ENCODE assay signal across 13 cellular contexts in genomic region chr17:64004903-64005733, GRCh38. TPM values are rescaled to one million over a fixed set of nuclear protein-coding genes. Genes with fewer than 3 reads are reported as not detected.
A peak's percentile ranks its signal among the peaks of the same experiment; 100 is the strongest.
DNase-seq lines count a peak whose midpoint lies in the region; ATAC-seq and TF ChIP-seq lines count a peak whose summit lies in the region.
"Had no signal": no experiment of that assay in that cellular context is flagged by ENCODE, and none has a peak within 500 bp of the region (broad histone marks: within the 10 kb centered on the region; RNA-seq: fewer than 3 reads in every experiment).

No MANE protein-coding gene starts in this region.

- ATAC-seq in psoas muscle: no peak

- peak overlapping the region in 1 of 2 donors; percentile 26 for H3K9ac ChIP-seq in colonic mucosa (ENCODE audit: low read depth in 2 of 2, low read length in 2 of 2)

- H3K27ac ChIP-seq in colonic mucosa: no peak overlapping the region
- no peak overlapping the region for H3K27ac ChIP-seq in psoas muscle
- H3K27ac ChIP-seq: 22Rv1, ascending aorta had no signal

- peaks cover 3% of the 10 kb centered on the region for H3K4me1 ChIP-seq in colonic mucosa
- H3K4me1 ChIP-seq in psoas muscle: peaks cover 19% of the 10 kb centered on the region
- H3K4me1 ChIP-seq: ascending aorta had no signal

- H3K27me3 ChIP-seq in colonic mucosa (no peaks in the 10 kb centered on the region), psoas muscle (ENCODE audit: insufficient read depth in 3 of 3, low read length in 2 of 3) (peaks cover 0 to 2% (median 0%) of the 10 kb centered on the region in 3 donors)
- H3K27me3 ChIP-seq: ascending aorta had no signal

- intact Hi-C loops in colonic mucosa (cut with DNase I) (no loop called here), psoas muscle (cut with DNase I) (no loop called here)

- TF ChIP-seq CTCF in colonic mucosa (IDR thresholded peaks at IDR 0.05) (no peak), psoas muscle (IDR thresholded peaks at IDR 0.05) (no peak)

- DNase-seq in DMS153 (lab: John Stamatoyannopoulos, UW) (peak; percentile 21), DMS153 treated with DMSO at 0.1 percent for 48 hours (lab: John Stamatoyannopoulos, UW; ENCODE audit: unreplicated experiment) (no peak), GM03348 (ENCODE audit: low spot score) (peak; percentile 3), colonic mucosa (peak; percentile 14), psoas muscle (no peak), NCI-H2029 (lab: John Stamatoyannopoulos, UW) (no peak), NOMO-1 treated with dmso at 0.1 percent for 144 hours (lab: John Stamatoyannopoulos, UW; ENCODE audit: unreplicated experiment) (no peak), DMS53 treated with DMSO at 0.1 percent for 48 hours (lab: John Stamatoyannopoulos, UW; ENCODE audit: unreplicated experiment) (no peak)
- DNase-seq: DND-41, NCI-H226 had no signal

- no peaks in the 10 kb centered on the region for H3K9me3 ChIP-seq in colonic mucosa
- no peaks in the 10 kb centered on the region for H3K9me3 ChIP-seq in psoas muscle
- H3K9me3 ChIP-seq: ascending aorta had no signal

- H3K36me3 ChIP-seq in colonic mucosa (no peaks in the 10 kb centered on the region), psoas muscle (ENCODE audit: insufficient read depth in 1 of 2, low read depth in 1 of 2) (no peaks in the 10 kb centered on the region)
- H3K36me3 ChIP-seq: ascending aorta had no signal

- 65 to 70% (median 68%) methylated on average over 19 of the region's 19 CpGs for WGBS in psoas muscle, 3 donors

- no peak overlapping the region for H3K4me3 ChIP-seq in colonic mucosa
- peak overlapping the region; percentile 58 for H3K4me3 ChIP-seq in psoas muscle
- H3K4me3 ChIP-seq: ascending aorta had no signal

RNA-seq across cellular contexts. Expression of gene PRR29, which starts 7.0 kb away (rescaled TPM):
- total RNA-seq in colonic mucosa (under 1 TPM in 1 of 2 donors, not detected in 1; 0.16 TPM), psoas muscle (under 1 TPM in 3 of 4 donors, not detected in 1; 0.19 to 0.47 (median 0.25) TPM)
- under 1 TPM; 0.09 to 0.13 (median 0.11) TPM for polyA plus RNA-seq in psoas muscle
- total RNA-seq: RPMI7951 had no signal

RNA-seq across cellular contexts. Expression of gene ICAM2, which starts 15.3 kb away (rescaled TPM):
- total RNA-seq in colonic mucosa: 1 to 10 TPM; 9.2 to 9.5 TPM
- 10 to 100 TPM; 22.5 to 34.8 (median 26.8) TPM for total RNA-seq in psoas muscle
- polyA plus RNA-seq in psoas muscle: 10 to 100 TPM; 20.4 to 50.0 (median 34.0) TPM
- total RNA-seq: RPMI7951 had no signal

RNA-seq across cellular contexts. Expression of gene SCN4A, which starts 32.4 kb away (rescaled TPM):
- total RNA-seq in colonic mucosa: under 1 TPM; 0.07 to 0.27 TPM
- 100 to 1,000 TPM in 2 of 4 donors, 10 to 100 TPM in 2; 45.9 to 137 (median 98.4) TPM for total RNA-seq in psoas muscle
- 10 to 100 TPM in 2 of 3 donors, 1 to 10 TPM in 1; 3.8 to 34.9 (median 14.7) TPM for polyA plus RNA-seq in psoas muscle
- total RNA-seq: RPMI7951 had no signal

Comparison
In these comparisons a context has a peak if more than half of its experiments do, and no peak if none do; other contexts are left out.
1. DNase-seq: peak in DMS153 (single experiment), GM03348 (single experiment) and colonic mucosa (single experiment); none in DMS153 treated with DMSO at 0.1 percent for 48 hours (single experiment), psoas muscle (0 of 2), NCI-H2029 (single experiment), NOMO-1 treated with dmso at 0.1 percent for 144 hours (single experiment) and DMS53 treated with DMSO at 0.1 percent for 48 hours (single experiment).
2. RNA of gene SCN4A, which starts 32.4 kb away (total RNA-seq): 45.9 to 137 TPM in psoas muscle; 0.07 to 0.27 TPM in colonic mucosa; every median in the first group is over 10 times any median in the second.